In the genomic region with DNA sequence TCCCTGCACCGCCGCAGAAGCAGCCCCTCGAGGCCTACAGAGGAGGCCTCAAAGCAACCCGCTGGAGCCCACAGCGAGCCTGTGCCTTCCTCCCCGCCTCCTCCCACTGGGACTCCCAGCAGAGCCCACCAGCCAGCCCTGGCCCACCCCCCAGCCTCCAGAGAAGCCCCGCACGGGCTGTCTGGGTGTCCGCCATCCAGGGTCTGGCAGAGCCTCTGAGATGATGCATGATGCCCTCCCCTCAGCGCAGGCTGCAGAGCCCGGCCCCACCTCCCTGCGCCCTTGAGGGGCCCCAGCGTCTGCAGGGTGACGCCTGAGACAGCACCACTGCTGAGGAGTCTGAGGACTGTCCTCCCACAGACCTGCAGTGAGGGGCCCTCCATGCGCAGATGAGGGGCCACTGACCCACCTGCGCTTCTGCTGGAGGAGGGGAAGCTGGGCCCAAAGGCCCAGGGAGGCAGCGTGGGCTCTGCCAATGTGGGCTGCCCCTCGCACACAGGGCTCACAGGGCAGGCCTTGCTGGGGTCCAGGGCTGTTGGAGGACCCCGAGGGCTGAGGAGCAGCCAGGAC, we compare ENCODE assay signal across 14 cellular contexts. TPM values are rescaled to one million over a fixed set of nuclear protein-coding genes. Genes with fewer than 3 reads are reported as not detected.
DNase-seq lines count a peak whose midpoint lies in the region; ATAC-seq and TF ChIP-seq lines count a peak whose summit lies in the region.
"Had no signal": no experiment of that assay in that cellular context is flagged by ENCODE, and none has a peak within 500 bp of the region (broad histone marks: within the 10 kb centered on the region; RNA-seq: fewer than 3 reads in every experiment).

No MANE protein-coding gene starts in this region.

- no peaks in the 10 kb centered on the region for H3K9me3 ChIP-seq in transverse colon

- H3K27ac Mint-ChIP-seq in activated naive CD8-positive, alpha-beta T cell treated with anti-CD3 and anti-CD28 coated beads, Interleukin-2, amount 50 U/mL, for 24 hours, result no peak overlapping the region
- no peak overlapping the region for H3K27ac Mint-ChIP-seq in activated naive CD8-positive, alpha-beta T cell treated with anti-CD3 and anti-CD28 coated beads for 36 hours
- H3K27ac Mint-ChIP-seq in activated CD8-positive, alpha-beta memory T cell treated with anti-CD3 and anti-CD28 coated beads, Interleukin-2, amount 10 ng/mL, durations not matched to agents 7 days and 5 days, result no peak overlapping the region
- no peak overlapping the region for H3K27ac Mint-ChIP-seq in T-helper 2 cell treated with Interferon-gamma antibody and Interleukin-4, amounts not matched to agents 5 μg/mL and 100 μg/mL, for 36 hours
- H3K27ac Mint-ChIP-seq: activated CD4-positive, alpha-beta T cell treated with anti-CD3 and anti-CD28 coated beads, Interleukin-2, amount 10 ng/mL, durations not matched to agents 7 days and 5 days had no signal

- no peaks in the 10 kb centered on the region for H3K36me3 ChIP-seq in transverse colon

- no peak overlapping the region for H3K4me3 ChIP-seq in transverse colon

- H3K27me3 ChIP-seq in transverse colon, result no peaks in the 10 kb centered on the region

- TF ChIP-seq CTCF in transverse colon (IDR thresholded peaks at IDR 0.05), result no peak

- no peaks in the 10 kb centered on the region for H3K9me3 Mint-ChIP-seq in activated naive CD8-positive, alpha-beta T cell treated with anti-CD3 and anti-CD28 coated beads, Interleukin-2, amount 50 U/mL, for 24 hours
- no peaks in the 10 kb centered on the region for H3K9me3 Mint-ChIP-seq in activated naive CD8-positive, alpha-beta T cell treated with anti-CD3 and anti-CD28 coated beads for 36 hours
- no peaks in the 10 kb centered on the region for H3K9me3 Mint-ChIP-seq in activated CD8-positive, alpha-beta memory T cell treated with anti-CD3 and anti-CD28 coated beads, Interleukin-2, amount 10 ng/mL, durations not matched to agents 7 days and 5 days (ENCODE audit: low read depth)
- H3K9me3 Mint-ChIP-seq in T-helper 2 cell treated with Interferon-gamma antibody and Interleukin-4, amounts not matched to agents 5 μg/mL and 100 μg/mL, for 36 hours, result no peaks in the 10 kb centered on the region

- H3K4me3 Mint-ChIP-seq in activated naive CD8-positive, alpha-beta T cell treated with anti-CD3 and anti-CD28 coated beads, Interleukin-2, amount 50 U/mL, for 24 hours, result no peak overlapping the region
- H3K4me3 Mint-ChIP-seq in activated naive CD8-positive, alpha-beta T cell treated with anti-CD3 and anti-CD28 coated beads for 36 hours, result no peak overlapping the region
- H3K4me3 Mint-ChIP-seq in activated CD8-positive, alpha-beta memory T cell treated with anti-CD3 and anti-CD28 coated beads, Interleukin-2, amount 10 ng/mL, durations not matched to agents 7 days and 5 days, result no peak overlapping the region
- H3K4me3 Mint-ChIP-seq in T-helper 2 cell treated with Interferon-gamma antibody and Interleukin-4, amounts not matched to agents 5 μg/mL and 100 μg/mL, for 36 hours, result no peak overlapping the region
- H3K4me3 Mint-ChIP-seq: activated CD4-positive, alpha-beta T cell treated with anti-CD3 and anti-CD28 coated beads, Interleukin-2, amount 10 ng/mL, durations not matched to agents 7 days and 5 days had no signal

- in situ Hi-C loops in transverse colon (cut with MboI; ENCODE audit: low pct_ligation_motif_present in 1 of 4, low pct_unique_long_range_greater_than_20kb in 1 of 4, low sequenced_read_pairs in 3 of 4), result no loop called here

- no peaks in the 10 kb centered on the region for H3K4me1 Mint-ChIP-seq in activated naive CD8-positive, alpha-beta T cell treated with anti-CD3 and anti-CD28 coated beads, Interleukin-2, amount 50 U/mL, for 24 hours
- H3K4me1 Mint-ChIP-seq in activated naive CD8-positive, alpha-beta T cell treated with anti-CD3 and anti-CD28 coated beads for 36 hours, result no peaks in the 10 kb centered on the region
- H3K4me1 Mint-ChIP-seq in activated CD8-positive, alpha-beta memory T cell treated with anti-CD3 and anti-CD28 coated beads, Interleukin-2, amount 10 ng/mL, durations not matched to agents 7 days and 5 days, result no peaks in the 10 kb centered on the region
- no peaks in the 10 kb centered on the region for H3K4me1 Mint-ChIP-seq in T-helper 2 cell treated with Interferon-gamma antibody and Interleukin-4, amounts not matched to agents 5 μg/mL and 100 μg/mL, for 36 hours (ENCODE audit: low read depth)
- H3K4me1 Mint-ChIP-seq: activated CD4-positive, alpha-beta T cell treated with anti-CD3 and anti-CD28 coated beads, Interleukin-2, amount 10 ng/mL, durations not matched to agents 7 days and 5 days had no signal

- no peaks in the 10 kb centered on the region for H3K27me3 Mint-ChIP-seq in activated naive CD8-positive, alpha-beta T cell treated with anti-CD3 and anti-CD28 coated beads, Interleukin-2, amount 50 U/mL, for 24 hours
- no peaks in the 10 kb centered on the region for H3K27me3 Mint-ChIP-seq in activated naive CD8-positive, alpha-beta T cell treated with anti-CD3 and anti-CD28 coated beads for 36 hours
- no peaks in the 10 kb centered on the region for H3K27me3 Mint-ChIP-seq in activated CD8-positive, alpha-beta memory T cell treated with anti-CD3 and anti-CD28 coated beads, Interleukin-2, amount 10 ng/mL, durations not matched to agents 7 days and 5 days
- no peaks in the 10 kb centered on the region for H3K27me3 Mint-ChIP-seq in T-helper 2 cell treated with Interferon-gamma antibody and Interleukin-4, amounts not matched to agents 5 μg/mL and 100 μg/mL, for 36 hours (ENCODE audit: low read depth)
- H3K27me3 Mint-ChIP-seq: activated CD4-positive, alpha-beta T cell treated with anti-CD3 and anti-CD28 coated beads, Interleukin-2, amount 10 ng/mL, durations not matched to agents 7 days and 5 days had no signal

- TF ChIP-seq POLR2A in transverse colon (IDR thresholded peaks at IDR 0.05), result no peak

- CTCF ChIA-PET in activated CD8-positive, alpha-beta memory T cell treated with anti-CD3 and anti-CD28 coated beads, Interleukin-2, amount 10 ng/mL, durations not matched to agents 7 days and 5 days (lab: Charles Lee), result no interaction called here

- 88% methylated on average over 18 of the region's 19 CpGs; no CpG with 5 or more reads in 1 of the 2 donors for WGBS in transverse colon (ENCODE audit: low coverage in 1 of 2), 2 donors

- no peaks in the 10 kb centered on the region for H3K4me1 ChIP-seq in transverse colon

- no peaks in the 10 kb centered on the region for H3K36me3 Mint-ChIP-seq in activated naive CD8-positive, alpha-beta T cell treated with anti-CD3 and anti-CD28 coated beads, Interleukin-2, amount 50 U/mL, for 24 hours (ENCODE audit: low read depth)
- H3K36me3 Mint-ChIP-seq in activated naive CD8-positive, alpha-beta T cell treated with anti-CD3 and anti-CD28 coated beads for 36 hours, result peaks cover 4% of the 10 kb centered on the region
- no peaks in the 10 kb centered on the region for H3K36me3 Mint-ChIP-seq in activated CD8-positive, alpha-beta memory T cell treated with anti-CD3 and anti-CD28 coated beads, Interleukin-2, amount 10 ng/mL, durations not matched to agents 7 days and 5 days
- H3K36me3 Mint-ChIP-seq in T-helper 2 cell treated with Interferon-gamma antibody and Interleukin-4, amounts not matched to agents 5 μg/mL and 100 μg/mL, for 36 hours (ENCODE audit: low read depth), result no peaks in the 10 kb centered on the region

- peak; percentile 0 for DNase-seq in activated naive CD8-positive, alpha-beta T cell treated with anti-CD3 and anti-CD28 coated beads, Interleukin-2, amount 50 U/mL, for 24 hours
- no peak for DNase-seq in activated naive CD8-positive, alpha-beta T cell treated with anti-CD3 and anti-CD28 coated beads for 36 hours
- DNase-seq in activated CD8-positive, alpha-beta memory T cell treated with anti-CD3 and anti-CD28 coated beads, Interleukin-2, amount 10 ng/mL, durations not matched to agents 7 days and 5 days, result peak; percentile 36
- DNase-seq in left kidney (ENCODE audit: low read depth, low spot score), result peak; percentile 70
- DNase-seq in transverse colon, result peak; percentile 5
- no peak for DNase-seq in substantia nigra (lab: John Stamatoyannopoulos, UW)
- no peak for DNase-seq in T-helper 2 cell treated with Interferon-gamma antibody and Interleukin-4, amounts not matched to agents 5 μg/mL and 100 μg/mL, for 36 hours (ENCODE audit: low spot score)
- DNase-seq: amygdala, foreskin melanocyte, Karpas-422, NCI-H187 treated with DMSO at 0.1 percent for 48 hours, SW 1271 had no signal

- H3K27ac ChIP-seq in transverse colon, result no peak overlapping the region
- H3K27ac ChIP-seq in substantia nigra (ENCODE audit: low read depth, low read length, poor library complexity, severe bottlenecking), result no peak overlapping the region

- intact Hi-C loops in transverse colon (cut with DNase I; ENCODE audit: low total_unique reads), result no loop called here

- no peak for ATAC-seq in activated naive CD8-positive, alpha-beta T cell treated with anti-CD3 and anti-CD28 coated beads, Interleukin-2, amount 50 U/mL, for 24 hours
- no peak for ATAC-seq in activated CD8-positive, alpha-beta memory T cell treated with anti-CD3 and anti-CD28 coated beads, Interleukin-2, amount 10 ng/mL, durations not matched to agents 7 days and 5 days
- no peak for ATAC-seq in GM19455 (IDR thresholded peaks at IDR 0.05; ENCODE audit: unreplicated experiment)

- no peak for TF ChIP-seq EP300 in transverse colon (IDR thresholded peaks at IDR 0.05; ENCODE audit: low read depth)

RNA-seq across cellular contexts. Expression of a gene that starts 31.2 kb away (rescaled TPM):
- total RNA-seq in activated naive CD8-positive, alpha-beta T cell treated with anti-CD3 and anti-CD28 coated beads for 36 hours, result 1 to 10 TPM in 1 of 2 experiments, under 1 TPM in 1; 0.64 to 1.3 TPM
- 1 to 10 TPM; 3.2 to 4.5 TPM for total RNA-seq in activated CD8-positive, alpha-beta memory T cell treated with anti-CD3 and anti-CD28 coated beads, Interleukin-2, amount 10 ng/mL, durations not matched to agents 7 days and 5 days
- total RNA-seq in transverse colon, result 10 to 100 TPM; 10.4 to 31.8 (median 18.0) TPM

Comparison
In these comparisons a context has a peak if more than half of its experiments do, and no peak if none do; other contexts are left out.
1. DNase-seq: peak in activated naive CD8-positive, alpha-beta T cell treated with anti-CD3 and anti-CD28 coated beads, Interleukin-2, amount 50 U/mL, for 24 hours (single experiment), activated CD8-positive, alpha-beta memory T cell treated with anti-CD3 and anti-CD28 coated beads, Interleukin-2, amount 10 ng/mL, durations not matched to agents 7 days and 5 days (single experiment), left kidney (single experiment) and transverse colon (single experiment); none in activated naive CD8-positive, alpha-beta T cell treated with anti-CD3 and anti-CD28 coated beads for 36 hours (single experiment), substantia nigra (0 of 49) and T-helper 2 cell treated with Interferon-gamma antibody and Interleukin-4, amounts not matched to agents 5 μg/mL and 100 μg/mL, for 36 hours (single experiment).